ENCODE assay signal across 8 cellular contexts in the genomic region with DNA sequence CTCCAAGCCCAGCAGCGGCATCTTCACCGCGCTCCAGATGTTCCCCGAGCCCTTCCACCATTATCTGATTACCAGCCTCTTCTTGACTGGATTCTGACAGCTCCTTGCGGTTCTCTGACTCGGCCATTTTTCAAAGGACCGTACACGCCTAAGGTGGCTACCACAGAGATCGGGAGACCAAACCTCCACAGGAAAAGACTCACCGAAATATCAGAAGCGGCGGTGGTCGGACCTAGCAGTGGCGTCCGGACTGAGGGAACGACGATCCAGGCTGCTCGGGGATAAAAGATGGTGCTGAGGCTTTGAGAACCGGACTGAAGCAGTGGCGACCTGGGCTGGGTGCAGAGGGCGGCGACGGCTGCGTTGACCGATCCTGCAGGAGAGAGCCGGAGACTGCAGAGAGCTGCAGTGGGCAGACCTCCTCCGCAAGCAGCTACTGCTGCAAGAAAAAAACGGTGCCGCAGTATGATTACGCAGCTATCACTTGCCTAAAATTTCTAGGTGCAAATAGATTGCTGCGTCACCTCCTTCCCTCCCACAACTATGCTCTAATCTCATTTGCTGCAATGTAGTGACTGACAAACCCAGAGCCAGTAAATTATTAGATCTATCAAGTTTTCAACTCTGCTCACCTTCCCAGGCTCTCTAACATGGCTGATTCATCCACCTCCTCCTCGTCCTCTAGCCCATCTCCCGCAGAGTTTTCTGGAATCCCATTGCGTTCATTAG. TPM values are rescaled to one million over a fixed set of nuclear protein-coding genes. Genes with fewer than 3 reads are reported as not detected.
DNase-seq lines count a peak whose midpoint lies in the region; ATAC-seq and TF ChIP-seq lines count a peak whose summit lies in the region.

A gene with protein sequence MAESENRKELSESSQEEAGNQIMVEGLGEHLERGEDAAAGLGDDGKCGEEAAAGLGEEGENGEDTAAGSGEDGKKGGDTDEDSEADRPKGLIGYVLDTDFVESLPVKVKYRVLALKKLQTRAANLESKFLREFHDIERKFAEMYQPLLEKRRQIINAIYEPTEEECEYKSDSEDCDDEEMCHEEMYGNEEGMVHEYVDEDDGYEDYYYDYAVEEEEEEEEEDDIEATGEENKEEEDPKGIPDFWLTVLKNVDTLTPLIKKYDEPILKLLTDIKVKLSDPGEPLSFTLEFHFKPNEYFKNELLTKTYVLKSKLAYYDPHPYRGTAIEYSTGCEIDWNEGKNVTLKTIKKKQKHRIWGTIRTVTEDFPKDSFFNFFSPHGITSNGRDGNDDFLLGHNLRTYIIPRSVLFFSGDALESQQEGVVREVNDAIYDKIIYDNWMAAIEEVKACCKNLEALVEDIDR (minus strand): TSS at position 486 of the 729 bp plus-strand sequence. CDS start 359 bp downstream, at position 127.

- DNase-seq in G401 (ENCODE audit: low spot score) (peak; percentile 95), RWPE2 (ENCODE audit: low spot score) (no peak), astrocyte of the hippocampus (ENCODE audit: low read depth, low spot score) (peak; percentile 37), iPS DF 19.7 (ENCODE audit: low read depth, low spot score) (peak; percentile 25), HT-29 (ENCODE audit: low spot score) (no peak), HuH-7.5 (ENCODE audit: low spot score) (no peak)

- H3K9ac ChIP-seq in rectal smooth muscle tissue (ENCODE audit: low read length), result no peak within 1 kb of the TSS

- H3K4me1 ChIP-seq in RWPE2 (ENCODE audit: insufficient read depth, poor library complexity, severe bottlenecking), result no peaks in the 10 kb centered on the region
- H3K4me1 ChIP-seq in rectal smooth muscle tissue (ENCODE audit: control insufficient read depth, insufficient read depth, low read length), result peaks cover 2% of the 10 kb centered on the region

- peak within 1 kb of the TSS; percentile 6 for H3K4me3 ChIP-seq in RWPE2 (ENCODE audit: severe bottlenecking)
- H3K4me3 ChIP-seq in rectal smooth muscle tissue (ENCODE audit: low read length), result peak within 1 kb of the TSS; percentile 67

- in situ Hi-C loops in G401 (cut with HindIII; ENCODE audit: low sequenced_read_pairs), result no loop called here

- H3K36me3 ChIP-seq in RWPE2 (ENCODE audit: low read depth), result no peaks in the 10 kb centered on the region
- no peaks in the 10 kb centered on the region for H3K36me3 ChIP-seq in rectal smooth muscle tissue (ENCODE audit: control insufficient read depth, insufficient read depth, low read length)

- no peak for TF ChIP-seq CTCF in RWPE2 (IDR thresholded peaks at IDR 0.05; ENCODE audit: poor library complexity, severe bottlenecking)

- ATAC-seq in HG02588 (IDR thresholded peaks at IDR 0.05; ENCODE audit: unreplicated experiment), result peak; percentile 93
- peak; percentile 33; the same call in 1 of the 3 replicates for ATAC-seq in RWPE2 (ENCODE audit: low read depth)

- H3K27me3 ChIP-seq in RWPE2 (ENCODE audit: insufficient read depth, poor library complexity, severe bottlenecking) (peaks cover 9% of the 10 kb centered on the region), rectal smooth muscle tissue (ENCODE audit: control insufficient read depth, insufficient read depth, low read length) (no peaks in the 10 kb centered on the region)

- no peak within 1 kb of the TSS for H3K27ac ChIP-seq in RWPE2 (ENCODE audit: poor library complexity, severe bottlenecking)
- peak within 1 kb of the TSS; percentile 25 for H3K27ac ChIP-seq in rectal smooth muscle tissue (ENCODE audit: low read depth, low read length)

- H3K9me3 ChIP-seq in RWPE2 (ENCODE audit: severe bottlenecking), result no peaks in the 10 kb centered on the region

RNA-seq across cellular contexts. Expression of the gene that starts here (rescaled TPM):
- total RNA-seq in G401 (2014; rRNA removed; shearing (Covaris generic)), result 0.86 TPM in 1 of 2 replicates, not detected in the other
- total RNA-seq in HT-29 (2014; rRNA removed; shearing (Covaris generic)), result not detected in 2 replicates

Comparison
In these comparisons a context has a peak if more than half of its experiments do, and no peak if none do; other contexts are left out.
1. Peak in DNase-seq in G401; RNA of the gene not detected or under 1 TPM.
2. DNase-seq: peak in astrocyte of the hippocampus (single experiment) and iPS DF 19.7 (single experiment); none in RWPE2 (single experiment), HT-29 (single experiment) and HuH-7.5 (single experiment).